26 cellular contexts compared by ENCODE assay signal in genomic region chr12:26929590-26929989, GRCh38.
"Had no signal": no experiment of that assay in that cellular context is flagged by ENCODE, and none has a peak within 500 bp of the region (broad histone marks: within the 10 kb centered on the region; RNA-seq: fewer than 3 reads in every experiment).

No MANE protein-coding gene starts in this region.

- H3K27me3 Mint-ChIP-seq: naive thymus-derived CD4-positive, alpha-beta T cell; stimulated activated naive B cell treated with anti-CD40 and anti-IgM and Interleukin-4, amounts not matched to agents 10 μg/mL and 1 μg/mL and 100 μg/mL, for 72 hours; type B pancreatic cell had no signal

- DNase-seq: dermis blood vessel endothelial cell; endodermal cell; erythroblast; foreskin melanocyte; head of caudate nucleus; kidney; left cardiac atrium; left ventricle myocardium inferior; lower lobe of right lung; mesendoderm; naive thymus-derived CD4-positive, alpha-beta T cell; posterior cingulate gyrus; sigmoid colon; stimulated activated CD4-positive, alpha-beta T cell treated with anti-CD3 and anti-CD28 coated beads, Interleukin-2, amount 100 ng/mL, for 24 hours; stimulated activated CD4-positive, alpha-beta T cell treated with anti-CD3 and anti-CD28 coated beads, Interleukin-4, amount 100 ng/mL, for 4 hours; stimulated activated naive B cell treated with anti-CD40 and anti-IgM and Interleukin-4, amounts not matched to agents 10 μg/mL and 1 μg/mL and 100 μg/mL, for 72 hours; thyroid gland had no signal

- H3K4me3 Mint-ChIP-seq: endodermal cell; naive thymus-derived CD4-positive, alpha-beta T cell; stimulated activated naive B cell treated with anti-CD40 and anti-IgM and Interleukin-4, amounts not matched to agents 10 μg/mL and 1 μg/mL and 100 μg/mL, for 72 hours; type B pancreatic cell had no signal

- H3K9me3 Mint-ChIP-seq: endodermal cell; naive thymus-derived CD4-positive, alpha-beta T cell; stimulated activated naive B cell treated with anti-CD40 and anti-IgM and Interleukin-4, amounts not matched to agents 10 μg/mL and 1 μg/mL and 100 μg/mL, for 72 hours; type B pancreatic cell had no signal

- H3K27ac ChIP-seq: hepatocyte, left ventricle myocardium inferior, lower lobe of right lung, neutrophil, right atrium auricular region, sigmoid colon, skin epidermis, suprapubic skin, thyroid gland had no signal

- FAIRE-seq: colon, endothelial cell of umbilical vein, urothelium cell line had no signal

- ATAC-seq: left cardiac atrium; lower lobe of right lung; naive thymus-derived CD4-positive, alpha-beta T cell; stimulated activated naive B cell treated with anti-CD40 and anti-IgM and Interleukin-4, amounts not matched to agents 10 μg/mL and 1 μg/mL and 100 μg/mL, for 72 hours had no signal

- H3K27me3 ChIP-seq: hepatocyte, neutrophil, right atrium auricular region, sigmoid colon, suprapubic skin, thyroid gland had no signal

- H3K4me3 ChIP-seq: hepatocyte, left ventricle myocardium inferior, lower lobe of right lung, right atrium auricular region, sigmoid colon, skin epidermis, suprapubic skin, thyroid gland had no signal

- H3K9me3 ChIP-seq: left ventricle myocardium inferior, lower lobe of right lung, neutrophil, right atrium auricular region, sigmoid colon, suprapubic skin, thyroid gland had no signal

- H3K27ac Mint-ChIP-seq: endodermal cell; stimulated activated naive B cell treated with anti-CD40 and anti-IgM and Interleukin-4, amounts not matched to agents 10 μg/mL and 1 μg/mL and 100 μg/mL, for 72 hours; type B pancreatic cell had no signal

- H3K4me2 ChIP-seq: hepatocyte had no signal

- H2AFZ ChIP-seq: hepatocyte had no signal

- H3K4me1 ChIP-seq: lower lobe of right lung, right atrium auricular region, sigmoid colon, suprapubic skin, thyroid gland had no signal
